15 cellular contexts compared by ENCODE assay signal in genomic region chr20:62821726-62822210, GRCh38. TPM values are rescaled to one million over a fixed set of nuclear protein-coding genes. Genes with fewer than 3 reads are reported as not detected.
DNase-seq lines count a peak whose midpoint lies in the region; TF ChIP-seq lines count a peak whose summit lies in the region.
"Had no signal": no experiment of that assay in that cellular context is flagged by ENCODE, and none has a peak within 500 bp of the region (broad histone marks: within the 10 kb centered on the region; RNA-seq: fewer than 3 reads in every experiment).

No MANE protein-coding gene starts in this region.

- H3K27me3 ChIP-seq in BLaER1 treated with 17β-estradiol and CSF1 and Interleukin-3, amounts not matched to agents 10 nM and 100 nM: peaks cover 37 to 44% (median 40%) of the 10 kb centered on the region in 11 experiments
- H3K27me3 ChIP-seq in neuronal stem cell (ENCODE audit: control insufficient read depth in 3 of 3, insufficient read depth in 3 of 3, low read depth in 1 of 3, low read length in 3 of 3): peaks cover 0 to 41% (median 7%) of the 10 kb centered on the region in 3 experiments

- H4K20me1 ChIP-seq in BLaER1 treated with 17β-estradiol and CSF1 and Interleukin-3, amounts not matched to agents 10 nM and 100 nM: peaks cover 0 to 80% (median 35%) of the 10 kb centered on the region in 11 experiments; a peak in 12 of 22 replicates

- H3K36me3 ChIP-seq in BLaER1 treated with 17β-estradiol and CSF1 and Interleukin-3, amounts not matched to agents 10 nM and 100 nM: no peaks in the 10 kb centered on the region
- H3K36me3 ChIP-seq in HEK293 (ENCODE audit: control insufficient read depth in 2 of 2, insufficient read depth in 1 of 2, low read length in 2 of 2) (no peaks in the 10 kb centered on the region), neuronal stem cell (replicated peaks in 1 of 2; ENCODE audit: control insufficient read depth in 2 of 2, insufficient read depth in 2 of 2, low read length in 2 of 2) (no peaks in the 10 kb centered on the region)

- H2BK5ac ChIP-seq in neuronal stem cell (ENCODE audit: low read length): peak overlapping the region; percentile 39

- peak overlapping the region; percentile 22 for H2BK12ac ChIP-seq in neuronal stem cell (ENCODE audit: low read length)

- H2BK15ac ChIP-seq in neuronal stem cell (ENCODE audit: low read length): no peak overlapping the region

- peak overlapping the region; percentile 61 for H2AK5ac ChIP-seq in neuronal stem cell (ENCODE audit: low read depth, low read length)

- no peaks in the 10 kb centered on the region for H3K9me3 ChIP-seq in BLaER1 treated with 17β-estradiol and CSF1 and Interleukin-3, amounts not matched to agents 10 nM and 100 nM (replicated peaks in 1 of 11)
- H3K9me3 ChIP-seq in HEK293 (ENCODE audit: control insufficient read depth, insufficient read depth, low read depth, low read length): no peaks in the 10 kb centered on the region
- H3K9me3 ChIP-seq in neuronal stem cell (replicated peaks in 1 of 2; ENCODE audit: control insufficient read depth in 2 of 2, insufficient read depth in 1 of 2, low read depth in 1 of 2, low read length in 2 of 2): no peaks in the 10 kb centered on the region

- no peak overlapping the region for H3K18ac ChIP-seq in neuronal stem cell (ENCODE audit: low read length)

- DNase-seq in neuronal stem cell (ENCODE audit: low spot score) (no peak), GM13977 (ENCODE audit: low spot score) (no peak), GF-D8 (lab: John Stamatoyannopoulos, UW) (no peak)
- no peak for DNase-seq in activated naive CD4-positive, alpha-beta T cell treated with anti-CD3 and anti-CD28 coated beads, Interleukin-2, amount 50 U/mL, for 16 hours
- DNase-seq: CD4-positive, alpha-beta T cell; CD8-positive, alpha-beta memory T cell; DMS 273 treated with DMSO at 0.1 percent for 48 hours; DMS79; EL; GDM1; GM23248; HCEC 1CT; HFFc6 had no signal

- no peak overlapping the region for H2BK120ac ChIP-seq in neuronal stem cell (ENCODE audit: low read depth, low read length)

- H3K4me2 ChIP-seq in BLaER1 treated with 17β-estradiol and CSF1 and Interleukin-3, amounts not matched to agents 10 nM and 100 nM: peak overlapping the region in 8 of 11 experiments; percentile 24 to 99 (median 96); a peak in 13 of 22 replicates
- H3K4me2 ChIP-seq in neuronal stem cell (ENCODE audit: insufficient read depth, low read length, poor library complexity, severe bottlenecking): no peak overlapping the region

- TF ChIP-seq CTCF in HEK293 (tag by site-specific recombination; IDR thresholded peaks at IDR 0.05) (no peak), GM13977 (IDR thresholded peaks at IDR 0.05; ENCODE audit: extremely low read depth, insufficient read depth, missing control alignments) (no peak)

- no peak overlapping the region for H3K23ac ChIP-seq in neuronal stem cell (ENCODE audit: low read depth, low read length, poor library complexity)

- no peak overlapping the region for H4K91ac ChIP-seq in neuronal stem cell (ENCODE audit: low read depth, low read length, poor library complexity)

- H3K4me1 ChIP-seq in BLaER1 treated with 17β-estradiol and CSF1 and Interleukin-3, amounts not matched to agents 10 nM and 100 nM: peaks cover 49 to 98% (median 92%) of the 10 kb centered on the region in 10 experiments
- H3K4me1 ChIP-seq in HEK293 (ENCODE audit: control insufficient read depth, insufficient read depth, low read length) (peaks cover 4% of the 10 kb centered on the region; the same call in 1 of the 2 replicates), neuronal stem cell (ENCODE audit: control insufficient read depth in 2 of 2, insufficient read depth in 1 of 2, low read depth in 1 of 2, low read length in 2 of 2) (peaks cover 30 to 34% of the 10 kb centered on the region in 2 donors)

- POLR2A ChIA-PET in HEK293 (lab: Yijun Ruan, JAX): no interaction called here

- no peak overlapping the region for H3K14ac ChIP-seq in neuronal stem cell (ENCODE audit: low read length)

- CTCF ChIA-PET in HEK293 (lab: Yijun Ruan, JAX): interaction anchor here (0.7 to 2.0 kb wide), 3 partner anchors 13 to 65 kb away, joined by 3 to 15 read pairs (median 5); no protein-coding TSS in a partner anchor

- no peak overlapping the region for H3K4me3 ChIP-seq in BLaER1 treated with 17β-estradiol and CSF1 and Interleukin-3, amounts not matched to agents 10 nM and 100 nM
- H3K4me3 ChIP-seq in HEK293 (ENCODE audit: low read depth, low read length) (no peak overlapping the region), neuronal stem cell (ENCODE audit: low read length in 2 of 2) (no peak overlapping the region)
- H3K4me3 ChIP-seq: GM23248 had no signal

- in situ Hi-C loops in GM13977 (cut with MboI; ENCODE audit: low pct_unique_long_range_greater_than_20kb, low sequenced_read_pairs, unreplicated experiment): no loop called here

- H3K27ac ChIP-seq in BLaER1 treated with 17β-estradiol and CSF1 and Interleukin-3, amounts not matched to agents 10 nM and 100 nM: no peak overlapping the region
- H3K27ac ChIP-seq in HEK293 (ENCODE audit: extremely low read depth, low read depth, low read length): no peak overlapping the region
- H3K27ac ChIP-seq in neuronal stem cell (replicated peaks; ENCODE audit: low read length): no peak overlapping the region
- H3K27ac ChIP-seq: GM23248 had no signal

- no peak overlapping the region for H4K8ac ChIP-seq in neuronal stem cell (ENCODE audit: low read depth, low read length)

- no peak overlapping the region for H3K9ac ChIP-seq in BLaER1 treated with 17β-estradiol and CSF1 and Interleukin-3, amounts not matched to agents 10 nM and 100 nM
- H3K9ac ChIP-seq in neuronal stem cell (ENCODE audit: low read depth, low read length, poor library complexity): no peak overlapping the region
- H3K9ac ChIP-seq: GM23248 had no signal

- peak overlapping the region; percentile 37 for H3K4ac ChIP-seq in neuronal stem cell (ENCODE audit: low read length)

- no CpG with 5 or more reads among the region's 12 CpGs for WGBS in neuronal stem cell (ENCODE audit: extremely low coverage in 2 of 2, insufficient read length in 2 of 2, insufficient replicate concordance in 1 of 2), 2 donors

- peaks cover 2% of the 10 kb centered on the region for H3K79me1 ChIP-seq in neuronal stem cell (ENCODE audit: low read depth, low read length)

- no peak overlapping the region for H2AFZ ChIP-seq in neuronal stem cell (ENCODE audit: low read length)
- H2AFZ ChIP-seq: GM23248 had no signal

TF ChIP-seq in HEK293, 187 proteins besides CTCF, POLR2A, EP300 and RAD21:
- TF ChIP-seq ZNF121 (tag by site-specific recombination; IDR thresholded peaks at IDR 0.05) (peak; percentile 54; the same call in 1 of the 2 replicates), GLIS1 (tag by site-specific recombination; IDR thresholded peaks at IDR 0.05) (peak; percentile 67), ZNF514 (tag by site-specific recombination; IDR thresholded peaks at IDR 0.05) (no peak), ZBTB7A (tag by site-specific recombination; IDR thresholded peaks at IDR 0.05; ENCODE audit: low read depth) (0 out of 2 replicates have a peak, but pooled peaks have one; percentile 22), ZNF157 (tag by site-specific recombination; IDR thresholded peaks at IDR 0.05) (no peak)
- TF ChIP-seq, protein P1, sequence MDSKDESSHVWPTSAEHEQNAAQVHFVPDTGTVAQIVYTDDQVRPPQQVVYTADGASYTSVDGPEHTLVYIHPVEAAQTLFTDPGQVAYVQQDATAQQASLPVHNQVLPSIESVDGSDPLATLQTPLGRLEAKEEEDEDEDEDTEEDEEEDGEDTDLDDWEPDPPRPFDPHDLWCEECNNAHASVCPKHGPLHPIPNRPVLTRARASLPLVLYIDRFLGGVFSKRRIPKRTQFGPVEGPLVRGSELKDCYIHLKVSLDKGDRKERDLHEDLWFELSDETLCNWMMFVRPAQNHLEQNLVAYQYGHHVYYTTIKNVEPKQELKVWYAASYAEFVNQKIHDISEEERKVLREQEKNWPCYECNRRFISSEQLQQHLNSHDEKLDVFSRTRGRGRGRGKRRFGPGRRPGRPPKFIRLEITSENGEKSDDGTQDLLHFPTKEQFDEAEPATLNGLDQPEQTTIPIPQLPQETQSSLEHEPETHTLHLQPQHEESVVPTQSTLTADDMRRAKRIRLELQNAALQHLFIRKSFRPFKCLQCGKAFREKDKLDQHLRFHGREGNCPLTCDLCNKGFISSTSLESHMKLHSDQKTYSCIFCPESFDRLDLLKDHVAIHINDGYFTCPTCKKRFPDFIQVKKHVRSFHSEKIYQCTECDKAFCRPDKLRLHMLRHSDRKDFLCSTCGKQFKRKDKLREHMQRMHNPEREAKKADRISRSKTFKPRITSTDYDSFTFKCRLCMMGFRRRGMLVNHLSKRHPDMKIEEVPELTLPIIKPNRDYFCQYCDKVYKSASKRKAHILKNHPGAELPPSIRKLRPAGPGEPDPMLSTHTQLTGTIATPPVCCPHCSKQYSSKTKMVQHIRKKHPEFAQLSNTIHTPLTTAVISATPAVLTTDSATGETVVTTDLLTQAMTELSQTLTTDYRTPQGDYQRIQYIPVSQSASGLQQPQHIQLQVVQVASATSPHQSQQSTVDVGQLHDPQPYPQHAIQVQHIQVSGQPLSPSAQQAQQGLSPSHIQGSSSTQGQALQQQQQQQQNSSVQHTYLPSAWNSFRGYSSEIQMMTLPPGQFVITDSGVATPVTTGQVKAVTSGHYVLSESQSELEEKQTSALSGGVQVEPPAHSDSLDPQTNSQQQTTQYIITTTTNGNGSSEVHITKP (tag by site-specific recombination; IDR thresholded peaks at IDR 0.05): 0 out of 2 replicates have a peak, but pooled peaks have one; percentile 2

RNA-seq across cellular contexts. Expression of gene COL9A3, which starts 4.9 kb away (rescaled TPM):
- 77.2 TPM for polyA plus RNA-seq in neuronal stem cell (2013, experiment 1 of 2)
- 77.0 TPM for polyA plus RNA-seq in neuronal stem cell (2013, experiment 2 of 2)
- polyA plus RNA-seq: CD8-positive, alpha-beta memory T cell had no signal

RNA-seq across cellular contexts. Expression of gene OGFR, which starts 17.1 kb away (rescaled TPM):
- 15.0 TPM for polyA plus RNA-seq in neuronal stem cell (2013, experiment 1 of 2)
- polyA plus RNA-seq in neuronal stem cell (2013, experiment 2 of 2): 14.7 TPM

RNA-seq across cellular contexts. Expression of gene MRGBP, which starts 25.5 kb away (rescaled TPM):
- polyA plus RNA-seq in neuronal stem cell (2013, experiment 1 of 2): 15.5 TPM
- polyA plus RNA-seq in neuronal stem cell (2013, experiment 2 of 2): 15.6 TPM

RNA-seq across cellular contexts. Expression of gene TCFL5, which starts 39.9 kb away (rescaled TPM):
- polyA plus RNA-seq in neuronal stem cell (2013, experiment 1 of 2): 14.5 TPM
- polyA plus RNA-seq in neuronal stem cell (2013, experiment 2 of 2): 15.3 TPM
